Comparison of ENCODE assay signal across 20 cellular contexts in the genomic region with DNA sequence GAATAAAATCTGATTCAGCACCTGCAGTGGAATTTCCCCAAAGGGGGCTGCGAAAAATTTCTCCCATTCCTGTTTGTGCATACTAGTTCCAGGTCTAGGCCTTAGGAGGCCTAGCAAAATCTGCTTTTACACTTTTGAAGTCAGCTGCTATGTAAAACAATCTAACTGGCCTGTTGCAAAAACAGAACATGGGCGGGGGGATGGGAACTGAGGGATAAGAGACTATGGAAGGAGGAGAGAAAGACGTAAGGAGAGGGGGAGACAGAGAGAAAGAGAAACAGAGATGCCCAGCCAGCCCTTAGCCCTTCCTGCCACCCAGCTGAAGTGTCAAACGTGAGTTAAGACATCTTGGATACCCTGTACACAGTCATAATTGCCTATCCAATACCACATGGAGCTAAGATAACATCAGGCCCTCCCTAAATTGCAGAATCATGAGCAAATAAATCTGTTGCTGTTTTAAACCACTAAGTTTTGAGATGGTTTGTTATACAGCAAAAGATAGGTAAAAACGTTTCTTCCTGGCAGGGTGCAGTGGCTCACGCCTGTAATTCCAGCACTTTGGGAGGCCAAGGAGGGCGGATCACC. TPM values are rescaled to one million over a fixed set of nuclear protein-coding genes. Genes with fewer than 3 reads are reported as not detected.
DNase-seq lines count a peak whose midpoint lies in the region; ATAC-seq and TF ChIP-seq lines count a peak whose summit lies in the region.
"Had no signal": no experiment of that assay in that cellular context is flagged by ENCODE, and none has a peak within 500 bp of the region (broad histone marks: within the 10 kb centered on the region; RNA-seq: fewer than 3 reads in every experiment).

No MANE protein-coding gene starts in this region.

- TF ChIP-seq CTCF in DOHH2 (IDR thresholded peaks at IDR 0.05; ENCODE audit: low read depth, low read length, poor library complexity, severe bottlenecking) (no peak), nephron (IDR thresholded peaks at IDR 0.05; ENCODE audit: unreplicated experiment in 3 of 3) (no peak), upper lobe of right lung (IDR thresholded peaks at IDR 0.05) (no peak)

- POLR2A ChIA-PET in HEK293T (lab: Yijun Ruan, JAX): no interaction called here

- H3K9me3 Mint-ChIP-seq in activated T-helper 2 cell treated with anti-CD3 and anti-CD28 coated beads, Interferon-gamma antibody, Interleukin-2, Interleukin-4, amounts not matched to agents 10 μg/mL and 5 μg/mL and 100 μg/mL, durations not matched to agents 14 hours and 24 hours and 36 hours: peaks cover 4% of the 10 kb centered on the region
- no peaks in the 10 kb centered on the region for H3K9me3 Mint-ChIP-seq in nephron
- no peaks in the 10 kb centered on the region for H3K9me3 Mint-ChIP-seq in activated T-helper 1 cell treated with anti-CD3 and anti-CD28 coated beads, Interleukin-12 subunit alpha, Interleukin-12 subunit beta, Interleukin-2, Interleukin-4 antibody, amounts not matched to agents 30 ng/mL and 10 ng/mL and 1 ng/mL, durations not matched to agents 14 hours and 24 hours and 36 hours

- peaks cover 5% of the 10 kb centered on the region for H3F3A ChIP-seq in DOHH2 (ENCODE audit: control insufficient read depth, insufficient read depth)

- H3K9me3 ChIP-seq in DOHH2 (ENCODE audit: control insufficient read depth, insufficient read depth, low read length) (no peaks in the 10 kb centered on the region), upper lobe of right lung (no peaks in the 10 kb centered on the region)
- H3K9me3 ChIP-seq: lower lobe of right lung, spleen, thoracic aorta had no signal

- no peaks in the 10 kb centered on the region for H4K20me1 ChIP-seq in DOHH2 (ENCODE audit: control insufficient read depth, insufficient read depth, low read depth, low read length)

- H3K27me3 ChIP-seq in DOHH2 (ENCODE audit: control insufficient read depth, low read length): no peaks in the 10 kb centered on the region
- H3K27me3 ChIP-seq in upper lobe of right lung: no peaks in the 10 kb centered on the region
- H3K27me3 ChIP-seq: cardiac muscle cell, spleen had no signal

- no peaks in the 10 kb centered on the region for H3K27me3 Mint-ChIP-seq in activated T-helper 2 cell treated with anti-CD3 and anti-CD28 coated beads, Interferon-gamma antibody, Interleukin-2, Interleukin-4, amounts not matched to agents 10 μg/mL and 5 μg/mL and 100 μg/mL, durations not matched to agents 14 hours and 24 hours and 36 hours (ENCODE audit: low read depth)
- H3K27me3 Mint-ChIP-seq in nephron (ENCODE audit: low read depth): no peaks in the 10 kb centered on the region
- no peaks in the 10 kb centered on the region for H3K27me3 Mint-ChIP-seq in activated T-helper 1 cell treated with anti-CD3 and anti-CD28 coated beads, Interleukin-12 subunit alpha, Interleukin-12 subunit beta, Interleukin-2, Interleukin-4 antibody, amounts not matched to agents 30 ng/mL and 10 ng/mL and 1 ng/mL, durations not matched to agents 14 hours and 24 hours and 36 hours (ENCODE audit: insufficient read depth)

- peaks cover 52% of the 10 kb centered on the region for H3K36me3 Mint-ChIP-seq in activated T-helper 2 cell treated with anti-CD3 and anti-CD28 coated beads, Interferon-gamma antibody, Interleukin-2, Interleukin-4, amounts not matched to agents 10 μg/mL and 5 μg/mL and 100 μg/mL, durations not matched to agents 14 hours and 24 hours and 36 hours (ENCODE audit: low read depth)
- peaks cover 54% of the 10 kb centered on the region for H3K36me3 Mint-ChIP-seq in nephron (ENCODE audit: low read depth)
- H3K36me3 Mint-ChIP-seq in activated T-helper 1 cell treated with anti-CD3 and anti-CD28 coated beads, Interleukin-12 subunit alpha, Interleukin-12 subunit beta, Interleukin-2, Interleukin-4 antibody, amounts not matched to agents 30 ng/mL and 10 ng/mL and 1 ng/mL, durations not matched to agents 14 hours and 24 hours and 36 hours (ENCODE audit: low read depth): peaks cover 35% of the 10 kb centered on the region

- peaks cover 18% of the 10 kb centered on the region for H3K4me1 Mint-ChIP-seq in activated T-helper 2 cell treated with anti-CD3 and anti-CD28 coated beads, Interferon-gamma antibody, Interleukin-2, Interleukin-4, amounts not matched to agents 10 μg/mL and 5 μg/mL and 100 μg/mL, durations not matched to agents 14 hours and 24 hours and 36 hours (ENCODE audit: low read depth)
- peaks cover 10% of the 10 kb centered on the region for H3K4me1 Mint-ChIP-seq in nephron
- peaks cover 5% of the 10 kb centered on the region for H3K4me1 Mint-ChIP-seq in activated T-helper 1 cell treated with anti-CD3 and anti-CD28 coated beads, Interleukin-12 subunit alpha, Interleukin-12 subunit beta, Interleukin-2, Interleukin-4 antibody, amounts not matched to agents 30 ng/mL and 10 ng/mL and 1 ng/mL, durations not matched to agents 14 hours and 24 hours and 36 hours (ENCODE audit: low read depth)

- H3K4me3 ChIP-seq in DOHH2 (ENCODE audit: low read length) (no peak overlapping the region), upper lobe of right lung (no peak overlapping the region)
- H3K4me3 ChIP-seq: cardiac muscle cell, lower lobe of right lung, spleen, thoracic aorta had no signal

- H3K79me2 ChIP-seq in DOHH2 (ENCODE audit: control insufficient read depth, low read length): peaks cover 31% of the 10 kb centered on the region

- H3K27ac ChIP-seq in DOHH2 (ENCODE audit: low read depth, low read length) (peak overlapping the region; percentile 26), upper lobe of right lung (no peak overlapping the region)
- H3K27ac ChIP-seq: cardiac muscle cell, lower lobe of right lung, thoracic aorta had no signal

- H3K27ac Mint-ChIP-seq in activated T-helper 2 cell treated with anti-CD3 and anti-CD28 coated beads, Interferon-gamma antibody, Interleukin-2, Interleukin-4, amounts not matched to agents 10 μg/mL and 5 μg/mL and 100 μg/mL, durations not matched to agents 14 hours and 24 hours and 36 hours: peak overlapping the region; percentile 70
- peak overlapping the region; percentile 26 to 82 (median 74) for H3K27ac Mint-ChIP-seq in nephron
- H3K27ac Mint-ChIP-seq in activated T-helper 1 cell treated with anti-CD3 and anti-CD28 coated beads, Interleukin-12 subunit alpha, Interleukin-12 subunit beta, Interleukin-2, Interleukin-4 antibody, amounts not matched to agents 30 ng/mL and 10 ng/mL and 1 ng/mL, durations not matched to agents 14 hours and 24 hours and 36 hours: no peak overlapping the region

- no peak for DNase-seq in HEK293T (ENCODE audit: extremely low spot score)
- DNase-seq in activated T-helper 2 cell treated with anti-CD3 and anti-CD28 coated beads, Interferon-gamma antibody, Interleukin-2, Interleukin-4, amounts not matched to agents 10 μg/mL and 5 μg/mL and 100 μg/mL, durations not matched to agents 14 hours and 24 hours and 36 hours (ENCODE audit: low spot score): no peak
- no peak for DNase-seq in activated T-helper 1 cell treated with anti-CD3 and anti-CD28 coated beads, Interleukin-12 subunit alpha, Interleukin-12 subunit beta, Interleukin-2, Interleukin-4 antibody, amounts not matched to agents 30 ng/mL and 10 ng/mL and 1 ng/mL, durations not matched to agents 14 hours and 24 hours and 36 hours (ENCODE audit: low spot score)
- DNase-seq in NCI-H2171 treated with DMSO at 0.1 percent for 48 hours (lab: John Stamatoyannopoulos, UW): no peak
- DNase-seq in upper lobe of right lung: no peak
- no peak for DNase-seq in iPS-NIHi7 (ENCODE audit: extremely low spot score)
- DNase-seq: activated CD4-positive, alpha-beta T cell treated with anti-CD3 and anti-CD28 coated beads, Interleukin-2, amount 50 U/mL, for 4 hours; activated T-cell treated with anti-CD3 and anti-CD28 coated beads, Interleukin-2, amount 50 U/mL, for 48 hours; GDM1; glutamatergic neuron; lower lobe of right lung; NCI-H1417; spleen; stimulated activated CD8-positive, alpha-beta memory T cell treated with anti-CD3 and anti-CD28 coated beads, Interleukin-4, amount 100 ng/mL, for 48 hours had no signal

- intact Hi-C loops in activated T-helper 2 cell treated with anti-CD3 and anti-CD28 coated beads, Interferon-gamma antibody, Interleukin-2, Interleukin-4, amounts not matched to agents 10 μg/mL and 5 μg/mL and 100 μg/mL, durations not matched to agents 14 hours and 24 hours and 36 hours (cut with micrococcal nuclease): no loop called here
- intact Hi-C loops in activated T-helper 1 cell treated with anti-CD3 and anti-CD28 coated beads, Interleukin-12 subunit alpha, Interleukin-12 subunit beta, Interleukin-2, Interleukin-4 antibody, amounts not matched to agents 30 ng/mL and 10 ng/mL and 1 ng/mL, durations not matched to agents 14 hours and 24 hours and 36 hours (cut with micrococcal nuclease): no loop called here
- intact Hi-C loops in upper lobe of right lung (cut with DNase I): no loop called here

- no peak overlapping the region for H3K4me3 Mint-ChIP-seq in activated T-helper 2 cell treated with anti-CD3 and anti-CD28 coated beads, Interferon-gamma antibody, Interleukin-2, Interleukin-4, amounts not matched to agents 10 μg/mL and 5 μg/mL and 100 μg/mL, durations not matched to agents 14 hours and 24 hours and 36 hours (ENCODE audit: low read depth)
- no peak overlapping the region for H3K4me3 Mint-ChIP-seq in nephron
- no peak overlapping the region for H3K4me3 Mint-ChIP-seq in activated T-helper 1 cell treated with anti-CD3 and anti-CD28 coated beads, Interleukin-12 subunit alpha, Interleukin-12 subunit beta, Interleukin-2, Interleukin-4 antibody, amounts not matched to agents 30 ng/mL and 10 ng/mL and 1 ng/mL, durations not matched to agents 14 hours and 24 hours and 36 hours

- peaks cover 33% of the 10 kb centered on the region for H3K4me1 ChIP-seq in DOHH2 (ENCODE audit: control insufficient read depth, low read length)
- H3K4me1 ChIP-seq in upper lobe of right lung: no peaks in the 10 kb centered on the region

- no peaks in the 10 kb centered on the region for H3K9me2 ChIP-seq in DOHH2 (replicated peaks; ENCODE audit: control insufficient read depth, low read length)

- CTCF ChIA-PET in HEK293T (lab: Yijun Ruan, JAX): interaction anchor here (0.6 to 0.9 kb wide), 3 partner anchors 10 to 205 kb away, joined by 3 read pairs; no protein-coding TSS in a partner anchor

- peak overlapping the region; percentile 23 for H3K4me2 ChIP-seq in DOHH2 (ENCODE audit: low read length)

- H3K36me3 ChIP-seq in DOHH2 (ENCODE audit: control insufficient read depth, low read length) (peaks cover 65% of the 10 kb centered on the region), upper lobe of right lung (peaks cover 48% of the 10 kb centered on the region)
- H3K36me3 ChIP-seq: thoracic aorta had no signal

- no peak for ATAC-seq in upper lobe of right lung
- ATAC-seq: esophagus mucosa, HCT116, lower lobe of right lung had no signal

TF ChIP-seq in HEK293T, 16 proteins besides CTCF, POLR2A, EP300 and RAD21 (continues in another document):
- no peak for TF ChIP-seq NFRKB (IDR thresholded peaks at IDR 0.05)

RNA-seq across cellular contexts. Expression of gene SPTLC2, which starts 45.6 kb away (rescaled TPM):
- total RNA-seq in activated T-helper 2 cell treated with anti-CD3 and anti-CD28 coated beads, Interferon-gamma antibody, Interleukin-2, Interleukin-4, amounts not matched to agents 10 μg/mL and 5 μg/mL and 100 μg/mL, durations not matched to agents 14 hours and 24 hours and 36 hours: 26.6 and 29.6 TPM in 2 replicates
- 29.9 and 31.9 TPM in 2 replicates for total RNA-seq in activated T-helper 1 cell treated with anti-CD3 and anti-CD28 coated beads, Interleukin-12 subunit alpha, Interleukin-12 subunit beta, Interleukin-2, Interleukin-4 antibody, amounts not matched to agents 30 ng/mL and 10 ng/mL and 1 ng/mL, durations not matched to agents 14 hours and 24 hours and 36 hours
- total RNA-seq in upper lobe of right lung: 44.2 TPM
